Comparison of ENCODE assay signal across 8 cellular contexts in the genomic region with DNA sequence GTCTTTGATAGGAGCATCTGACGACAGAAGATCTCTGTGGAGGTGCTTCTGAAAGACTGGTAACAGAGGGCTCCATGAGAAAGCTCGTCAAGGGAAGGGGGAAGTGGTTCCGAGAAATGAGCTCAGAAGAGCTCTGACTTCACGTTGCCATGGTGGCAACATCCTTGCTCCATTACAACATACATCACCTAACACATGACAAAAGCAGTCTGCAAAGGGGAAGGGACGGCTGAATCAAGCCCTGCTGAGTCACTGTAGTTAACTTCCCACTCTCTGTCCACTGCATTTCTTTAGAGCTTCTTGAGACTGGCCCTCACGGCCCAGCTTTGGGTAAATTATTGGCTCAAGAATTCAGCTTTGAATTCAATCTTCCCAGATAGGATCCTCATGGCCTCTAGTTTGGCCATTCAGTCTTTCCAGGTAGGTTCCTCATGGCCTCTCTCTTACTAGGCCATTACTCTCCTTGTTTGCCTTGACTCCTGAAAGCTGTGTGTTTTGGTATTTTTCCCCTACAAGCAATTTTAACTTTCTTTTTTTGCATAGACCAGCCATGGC.
DNase-seq lines count a peak whose midpoint lies in the region; ATAC-seq, FAIRE-seq and TF ChIP-seq lines count a peak whose summit lies in the region.

No MANE protein-coding gene starts in this region.

- peak overlapping the region; percentile 61 for H3K27ac ChIP-seq in K562 (ENCODE audit: extremely low read depth, low read depth, low read length)

- H3K4me3 Mint-ChIP-seq in stimulated activated memory B cell treated with anti-CD40 and anti-IgM and Interleukin-4, amounts not matched to agents 10 μg/mL and 1 μg/mL and 100 μg/mL, for 72 hours, result no peak overlapping the region

- peak overlapping the region; percentile 26; the same call in 1 of the 2 replicates for H3K4me2 ChIP-seq in K562 (ENCODE audit: insufficient read depth, low read length)

- TF ChIP-seq POLR2A in K562 (conservative IDR thresholded peaks at IDR 0.05), result no peak

- intact Hi-C loops in K562 (cut with micrococcal nuclease), result no loop called here

- TF ChIP-seq CTCF in AG10803 (conservative IDR thresholded peaks at IDR 0.05; ENCODE audit: low read length), result no peak
- TF ChIP-seq CTCF in K562 (IDR thresholded peaks at IDR 0.05 in 2 of 3, conservative IDR thresholded peaks at IDR 0.05 in 1 of 3; ENCODE audit: insufficient read depth in 2 of 3, low read depth in 1 of 3, low read length in 3 of 3), result no peak

- DNase-seq in AG10803 (ENCODE audit: low read depth), result peak; percentile 87
- peak; percentile 54 for DNase-seq in HK-2 (ENCODE audit: unreplicated experiment)
- peak; percentile 55 to 86 (median 70) for DNase-seq in K562 (ENCODE audit: extremely low read depth in 1 of 4, low spot score in 3 of 4)
- peak; percentile 89 for DNase-seq in medulla oblongata (ENCODE audit: extremely low spot score)
- no peak for DNase-seq in NCI-H2196 treated with DMSO at 0.1 percent for 48 hours (lab: John Stamatoyannopoulos, UW; ENCODE audit: unreplicated experiment)

- H2AFZ ChIP-seq in K562 (ENCODE audit: low read depth, low read length), result peak overlapping the region; percentile 91

- H3K9me3 ChIP-seq in K562 (replicated peaks; ENCODE audit: control insufficient read depth, insufficient read depth, low read depth, low read length), result no peaks in the 10 kb centered on the region

- H3K9ac ChIP-seq in K562 (ENCODE audit: insufficient read depth in 1 of 2, low read depth in 2 of 2, low read length in 2 of 2), result peak overlapping the region; percentile 15 to 41; a peak in 2 of 4 replicates

- peak; percentile 7 to 10; a peak in 1 of 4 replicates for TF ChIP-seq RAD21 in K562 (CRISPR knock-in tag; conservative IDR thresholded peaks at IDR 0.05 in 1 of 2, IDR thresholded peaks at IDR 0.05 in 1 of 2)

- ATAC-seq in K562, result peak; percentile 98
- ATAC-seq in stimulated activated memory B cell treated with anti-CD40 and anti-IgM and Interleukin-4, amounts not matched to agents 10 μg/mL and 1 μg/mL and 100 μg/mL, for 72 hours, result no peak
- ATAC-seq in GM19463 (IDR thresholded peaks at IDR 0.05; ENCODE audit: unreplicated experiment), result no peak
- ATAC-seq in HG02840 (IDR thresholded peaks at IDR 0.05; ENCODE audit: low FRiP score, unreplicated experiment), result no peak

- peak; percentile 89 for FAIRE-seq in K562 (lab: Jason Lieb, UNC)

- in situ Hi-C loops in K562 (cut with MboI), result no loop called here

- H3K36me3 Mint-ChIP-seq in stimulated activated memory B cell treated with anti-CD40 and anti-IgM and Interleukin-4, amounts not matched to agents 10 μg/mL and 1 μg/mL and 100 μg/mL, for 72 hours, result no peaks in the 10 kb centered on the region

- H3K4me3 ChIP-seq in AG10803 (ENCODE audit: low read length) (no peak overlapping the region), K562 (no peak overlapping the region)

- TF ChIP-seq EP300 in K562 (IDR thresholded peaks at IDR 0.05; ENCODE audit: low read length), result peak; percentile 73

- CTCF ChIA-PET in K562 (lab: Yijun Ruan, JAX; ENCODE audit: low intra/inter-chr PET ratio), result no interaction called here

- no peaks in the 10 kb centered on the region for H3K4me1 Mint-ChIP-seq in stimulated activated memory B cell treated with anti-CD40 and anti-IgM and Interleukin-4, amounts not matched to agents 10 μg/mL and 1 μg/mL and 100 μg/mL, for 72 hours

- peaks cover 9% of the 10 kb centered on the region for H3K27me3 Mint-ChIP-seq in stimulated activated memory B cell treated with anti-CD40 and anti-IgM and Interleukin-4, amounts not matched to agents 10 μg/mL and 1 μg/mL and 100 μg/mL, for 72 hours

- no peaks in the 10 kb centered on the region for H4K20me1 ChIP-seq in K562 (replicated peaks; ENCODE audit: control insufficient read depth, insufficient read depth, low read length)

- BruUV-seq in K562 (replicated peaks; lab: Mats Ljungman, UMichigan), result no TSS peak

- H3K27ac Mint-ChIP-seq in stimulated activated memory B cell treated with anti-CD40 and anti-IgM and Interleukin-4, amounts not matched to agents 10 μg/mL and 1 μg/mL and 100 μg/mL, for 72 hours, result no peak overlapping the region

- H3K36me3 ChIP-seq in K562 (ENCODE audit: control insufficient read depth, insufficient read depth, low read length), result no peaks in the 10 kb centered on the region

- peaks cover 3% of the 10 kb centered on the region for H3K9me1 ChIP-seq in K562 (ENCODE audit: control insufficient read depth, insufficient read depth, low read length)

- POLR2A ChIA-PET in K562 (lab: Yijun Ruan, JAX), result interaction anchor here (0.6 to 2.2 kb wide), 16 partner anchors 10 to 265 kb away, joined by 3 to 37 read pairs (median 4); partner anchors contain the start of gene GLUL

- no peaks in the 10 kb centered on the region for H3K9me3 Mint-ChIP-seq in stimulated activated memory B cell treated with anti-CD40 and anti-IgM and Interleukin-4, amounts not matched to agents 10 μg/mL and 1 μg/mL and 100 μg/mL, for 72 hours

- H3K4me1 ChIP-seq in K562 (replicated peaks in 1 of 2; ENCODE audit: control insufficient read depth in 2 of 2, insufficient read depth in 2 of 2, low read length in 2 of 2), result peaks cover 2 to 19% of the 10 kb centered on the region in 2 experiments

- 5% methylated on average over 6 of the region's 6 CpGs for WGBS in K562 (ENCODE audit: insufficient coverage, low coverage, missing lambda C conversion rate)

- no peaks in the 10 kb centered on the region for H3K27me3 ChIP-seq in K562 (ENCODE audit: control insufficient read depth in 2 of 2, insufficient read depth in 2 of 2, low read length in 2 of 2)

- H3K79me2 ChIP-seq in K562 (ENCODE audit: control insufficient read depth, insufficient read depth, low read length), result no peaks in the 10 kb centered on the region

TF ChIP-seq in K562, 482 proteins besides CTCF, POLR2A, EP300 and RAD21 (continues in another document):
- TF ChIP-seq RB1 (IDR thresholded peaks at IDR 0.05; ENCODE audit: low read depth) (0 out of 2 replicates have a peak, but pooled peaks have one; percentile 42), MTA2 (IDR thresholded peaks at IDR 0.05; ENCODE audit: low read depth) (no peak), DLX4 (CRISPR knock-in tag; IDR thresholded peaks at IDR 0.05) (no peak), ESRRB (CRISPR knock-in tag; IDR thresholded peaks at IDR 0.05; ENCODE audit: borderline replicate concordance) (no peak)
- TF ChIP-seq, protein P1, sequence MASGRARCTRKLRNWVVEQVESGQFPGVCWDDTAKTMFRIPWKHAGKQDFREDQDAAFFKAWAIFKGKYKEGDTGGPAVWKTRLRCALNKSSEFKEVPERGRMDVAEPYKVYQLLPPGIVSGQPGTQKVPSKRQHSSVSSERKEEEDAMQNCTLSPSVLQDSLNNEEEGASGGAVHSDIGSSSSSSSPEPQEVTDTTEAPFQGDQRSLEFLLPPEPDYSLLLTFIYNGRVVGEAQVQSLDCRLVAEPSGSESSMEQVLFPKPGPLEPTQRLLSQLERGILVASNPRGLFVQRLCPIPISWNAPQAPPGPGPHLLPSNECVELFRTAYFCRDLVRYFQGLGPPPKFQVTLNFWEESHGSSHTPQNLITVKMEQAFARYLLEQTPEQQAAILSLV (tag; IDR thresholded peaks at IDR 0.05), result no peak
